In the genomic region with DNA sequence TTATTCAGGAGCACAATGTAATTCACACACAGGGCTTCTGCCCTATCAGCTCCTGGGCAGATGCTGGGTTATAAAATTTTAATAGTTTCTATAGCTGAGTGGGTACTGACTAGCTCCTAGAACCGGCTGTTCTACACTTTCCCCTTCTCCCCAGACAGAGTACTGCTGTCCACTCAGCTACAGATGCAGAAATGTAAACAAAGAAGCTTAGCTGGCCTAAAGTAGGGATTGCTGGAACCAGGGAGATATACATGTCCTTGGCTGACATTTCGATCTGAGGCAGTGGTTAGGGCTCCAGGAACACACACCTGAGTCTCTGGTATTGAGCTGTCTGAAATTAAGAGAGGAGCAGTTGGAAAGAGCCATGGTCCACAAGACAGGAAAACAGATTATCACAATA, we compare ENCODE assay signal across 17 cellular contexts.
"Had no signal": no experiment of that assay in that cellular context is flagged by ENCODE, and none has a peak within 500 bp of the region (broad histone marks: within the 10 kb centered on the region; RNA-seq: fewer than 3 reads in every experiment).

No MANE protein-coding gene starts in this region.

- ATAC-seq: activated CD4-positive, alpha-beta T cell treated with anti-CD3 and anti-CD28 coated beads for 36 hours; activated CD8-positive, alpha-beta T cell treated with anti-CD3 and anti-CD28 coated beads for 36 hours; left colon; natural killer cell; psoas muscle had no signal

- H3K27ac Mint-ChIP-seq: activated CD4-positive, alpha-beta T cell treated with anti-CD3 and anti-CD28 coated beads for 36 hours; activated CD8-positive, alpha-beta T cell treated with anti-CD3 and anti-CD28 coated beads for 36 hours; immature natural killer cell; natural killer cell had no signal

- H3K36me3 Mint-ChIP-seq: immature natural killer cell, natural killer cell had no signal

- H3K4me3 ChIP-seq: ascending aorta, lung, psoas muscle, suprapubic skin had no signal

- H3K9me3 Mint-ChIP-seq: activated CD8-positive, alpha-beta T cell treated with anti-CD3 and anti-CD28 coated beads for 36 hours had no signal

- H3K27ac ChIP-seq: psoas muscle, suprapubic skin had no signal

- DNase-seq: activated CD4-positive, alpha-beta T cell treated with anti-CD3 and anti-CD28 coated beads for 36 hours; activated CD8-positive, alpha-beta memory T cell treated with anti-CD3 and anti-CD28 coated beads, Interleukin-2, amount 50 U/mL, for 48 hours; activated CD8-positive, alpha-beta T cell treated with anti-CD3 and anti-CD28 coated beads for 36 hours; activated naive CD4-positive, alpha-beta T cell; effector CD4-positive, alpha-beta T cell; immature natural killer cell; left colon; natural killer cell; occipital lobe; psoas muscle; stimulated activated CD4-positive, alpha-beta T cell treated with anti-CD3 and anti-CD28 coated beads, Interleukin-12 subunit alpha, Interleukin-12 subunit beta, amount 100 ng/mL, for 4 hours; stimulated activated naive CD4-positive, alpha-beta T cell; SW 1271 had no signal

- H3K27me3 ChIP-seq: ascending aorta, suprapubic skin had no signal

- H3K4me1 ChIP-seq: psoas muscle had no signal

- H3K4me3 Mint-ChIP-seq: activated CD4-positive, alpha-beta T cell treated with anti-CD3 and anti-CD28 coated beads for 36 hours; activated CD8-positive, alpha-beta T cell treated with anti-CD3 and anti-CD28 coated beads for 36 hours; immature natural killer cell; natural killer cell had no signal

- FAIRE-seq: colon had no signal

- H3K4me1 Mint-ChIP-seq: activated CD4-positive, alpha-beta T cell treated with anti-CD3 and anti-CD28 coated beads for 36 hours; immature natural killer cell; natural killer cell had no signal

- H3K36me3 ChIP-seq: ascending aorta, suprapubic skin had no signal
